ENCODE assay signal across 8 cellular contexts in the genomic region with DNA sequence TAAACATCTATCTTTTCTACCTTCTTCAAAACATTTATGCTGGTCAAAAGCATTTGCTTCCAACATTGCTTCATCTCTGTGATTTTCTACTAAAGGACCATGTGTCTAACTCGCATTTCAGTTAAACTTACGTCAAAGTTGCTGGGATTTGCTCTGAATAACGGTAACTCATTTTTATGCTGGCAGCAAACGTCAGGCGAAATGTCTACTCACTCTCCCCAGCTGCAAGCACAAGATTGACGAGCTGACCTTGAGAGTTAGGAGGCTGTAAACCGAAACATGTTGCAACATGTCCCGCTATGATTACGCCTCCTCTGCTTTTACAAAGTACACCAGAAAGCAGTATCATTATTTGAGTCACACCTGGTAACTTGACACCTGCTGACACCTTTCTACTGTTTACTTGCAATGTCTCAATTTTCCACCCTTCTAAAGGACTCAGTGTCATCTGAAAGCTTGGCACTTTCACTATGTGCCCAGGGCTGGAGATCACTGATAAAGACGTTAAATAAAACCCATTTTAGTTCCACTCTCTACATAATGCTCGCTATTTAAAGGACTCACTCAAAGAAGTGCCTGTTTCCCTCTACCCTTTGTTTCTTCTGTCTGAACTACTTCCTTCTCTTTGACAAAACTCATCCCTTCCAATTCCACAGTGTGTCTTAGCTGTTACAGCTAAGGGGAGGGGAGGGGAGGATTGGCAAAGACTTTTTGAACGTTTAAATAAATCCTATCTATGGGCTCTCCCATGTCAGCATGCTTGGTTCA.
DNase-seq lines count a peak whose midpoint lies in the region; ATAC-seq, FAIRE-seq and TF ChIP-seq lines count a peak whose summit lies in the region.

No MANE protein-coding gene starts in this region.

- H3K27ac ChIP-seq in heart left ventricle = peak overlapping the region in 10 of 12 donors; percentile 0 to 77 (median 56)
- peak overlapping the region in 1 of 2 donors; percentile 32 for H3K27ac ChIP-seq in small intestine (ENCODE audit: low read depth in 1 of 2, low read length in 1 of 2)

- H3K9me3 ChIP-seq in heart left ventricle (no peaks in the 10 kb centered on the region), small intestine (ENCODE audit: control insufficient read depth, low read depth) (no peaks in the 10 kb centered on the region)

- H3K4me1 ChIP-seq in heart left ventricle = peaks cover 0 to 50% (median 24%) of the 10 kb centered on the region in 12 donors
- H3K4me1 ChIP-seq in small intestine (ENCODE audit: control insufficient read depth in 2 of 2, insufficient read depth in 1 of 2, low read depth in 1 of 2, low read length in 1 of 2) = peaks cover 0 to 9% of the 10 kb centered on the region in 2 donors

- H3K4me3 ChIP-seq in heart left ventricle (peak overlapping the region in 5 of 12 donors; percentile 1 to 33 (median 15)), small intestine (ENCODE audit: low read depth in 1 of 2, low read length in 2 of 2) (no peak overlapping the region)

- H3K27me3 ChIP-seq in heart left ventricle (no peaks in the 10 kb centered on the region), small intestine (ENCODE audit: control insufficient read depth in 2 of 2, insufficient read depth in 2 of 2, low read length in 2 of 2) (no peaks in the 10 kb centered on the region)

- no peaks in the 10 kb centered on the region for H3K36me3 ChIP-seq in heart left ventricle
- no peaks in the 10 kb centered on the region for H3K36me3 ChIP-seq in small intestine (ENCODE audit: control insufficient read depth in 2 of 2, insufficient read depth in 2 of 2, low read length in 2 of 2)

- TF ChIP-seq POLR2A in heart left ventricle (IDR thresholded peaks at IDR 0.05) = no peak

- peak; percentile 18 for DNase-seq in CD1c-positive myeloid dendritic cell (ENCODE audit: extremely low spot score)
- DNase-seq in NCI-H2081 treated with DMSO at 0.1 percent for 48 hours (lab: John Stamatoyannopoulos, UW) = peak; percentile 53
- peak; percentile 27 to 45 for DNase-seq in activated CD4-positive, alpha-beta T cell treated with anti-CD3 and anti-CD28 coated beads, Interleukin-2, amount 50 U/mL, for 48 hours
- DNase-seq in heart left ventricle = peak in 1 of 5 donors; percentile 41
- DNase-seq in small intestine = peak; percentile 76

- 44 to 61% (median 51%) methylated on average over 12 of the region's 12 CpGs for WGBS in heart left ventricle, 4 donors
- 5 to 28% (median 15%) methylated on average over 12 of the region's 12 CpGs for WGBS in small intestine, 3 donors

- TF ChIP-seq CTCF in heart left ventricle (IDR thresholded peaks at IDR 0.05) = no peak

- no peak for FAIRE-seq in small intestine (lab: Jason Lieb, UNC)

- intact Hi-C loops in heart left ventricle (cut with DNase I) = no loop called here

- ATAC-seq in GM18907 (IDR thresholded peaks at IDR 0.05; ENCODE audit: unreplicated experiment) = peak; percentile 82
- ATAC-seq in HG03045 (IDR thresholded peaks at IDR 0.05; ENCODE audit: unreplicated experiment) = peak; percentile 94
- ATAC-seq in heart left ventricle = peak; percentile 42 to 86 (median 76)
- no peak; the same call in 2 of the 3 replicates for ATAC-seq in SK-N-SH treated with all-trans-retinoic acid at 6 μM for 48 hours

TF ChIP-seq in SK-N-SH treated with all-trans-retinoic acid at 6 μM for 48 hours, 23 proteins besides CTCF, POLR2A, EP300 and RAD21:
- TF ChIP-seq GLIS3 (CRISPR knock-in tag; IDR thresholded peaks at IDR 0.05) (no peak), ZNF565 (CRISPR knock-in tag; conservative IDR thresholded peaks at IDR 0.05; ENCODE audit: low read depth) (no peak), SNAI2 (CRISPR knock-in tag; IDR thresholded peaks at IDR 0.05) (no peak), ESRRG (CRISPR knock-in tag; IDR thresholded peaks at IDR 0.05) (no peak), CSDC2 (CRISPR knock-in tag; IDR thresholded peaks at IDR 0.05) (no peak), TOX (CRISPR knock-in tag; IDR thresholded peaks at IDR 0.05; ENCODE audit: borderline replicate concordance) (no peak), ZFP30 (CRISPR knock-in tag; IDR thresholded peaks at IDR 0.05) (no peak)
- TF ChIP-seq, protein P1, sequence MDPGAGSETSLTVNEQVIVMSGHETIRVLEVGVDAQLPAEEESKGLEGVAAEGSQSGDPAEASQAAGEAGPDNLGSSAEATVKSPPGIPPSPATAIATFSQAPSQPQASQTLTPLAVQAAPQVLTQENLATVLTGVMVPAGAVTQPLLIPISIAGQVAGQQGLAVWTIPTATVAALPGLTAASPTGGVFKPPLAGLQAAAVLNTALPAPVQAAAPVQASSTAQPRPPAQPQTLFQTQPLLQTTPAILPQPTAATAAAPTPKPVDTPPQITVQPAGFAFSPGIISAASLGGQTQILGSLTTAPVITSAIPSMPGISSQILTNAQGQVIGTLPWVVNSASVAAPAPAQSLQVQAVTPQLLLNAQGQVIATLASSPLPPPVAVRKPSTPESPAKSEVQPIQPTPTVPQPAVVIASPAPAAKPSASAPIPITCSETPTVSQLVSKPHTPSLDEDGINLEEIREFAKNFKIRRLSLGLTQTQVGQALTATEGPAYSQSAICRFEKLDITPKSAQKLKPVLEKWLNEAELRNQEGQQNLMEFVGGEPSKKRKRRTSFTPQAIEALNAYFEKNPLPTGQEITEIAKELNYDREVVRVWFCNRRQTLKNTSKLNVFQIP (CRISPR knock-in tag; IDR thresholded peaks at IDR 0.05; ENCODE audit: borderline replicate concordance, low read depth) = no peak
- TF ChIP-seq, protein P2, sequence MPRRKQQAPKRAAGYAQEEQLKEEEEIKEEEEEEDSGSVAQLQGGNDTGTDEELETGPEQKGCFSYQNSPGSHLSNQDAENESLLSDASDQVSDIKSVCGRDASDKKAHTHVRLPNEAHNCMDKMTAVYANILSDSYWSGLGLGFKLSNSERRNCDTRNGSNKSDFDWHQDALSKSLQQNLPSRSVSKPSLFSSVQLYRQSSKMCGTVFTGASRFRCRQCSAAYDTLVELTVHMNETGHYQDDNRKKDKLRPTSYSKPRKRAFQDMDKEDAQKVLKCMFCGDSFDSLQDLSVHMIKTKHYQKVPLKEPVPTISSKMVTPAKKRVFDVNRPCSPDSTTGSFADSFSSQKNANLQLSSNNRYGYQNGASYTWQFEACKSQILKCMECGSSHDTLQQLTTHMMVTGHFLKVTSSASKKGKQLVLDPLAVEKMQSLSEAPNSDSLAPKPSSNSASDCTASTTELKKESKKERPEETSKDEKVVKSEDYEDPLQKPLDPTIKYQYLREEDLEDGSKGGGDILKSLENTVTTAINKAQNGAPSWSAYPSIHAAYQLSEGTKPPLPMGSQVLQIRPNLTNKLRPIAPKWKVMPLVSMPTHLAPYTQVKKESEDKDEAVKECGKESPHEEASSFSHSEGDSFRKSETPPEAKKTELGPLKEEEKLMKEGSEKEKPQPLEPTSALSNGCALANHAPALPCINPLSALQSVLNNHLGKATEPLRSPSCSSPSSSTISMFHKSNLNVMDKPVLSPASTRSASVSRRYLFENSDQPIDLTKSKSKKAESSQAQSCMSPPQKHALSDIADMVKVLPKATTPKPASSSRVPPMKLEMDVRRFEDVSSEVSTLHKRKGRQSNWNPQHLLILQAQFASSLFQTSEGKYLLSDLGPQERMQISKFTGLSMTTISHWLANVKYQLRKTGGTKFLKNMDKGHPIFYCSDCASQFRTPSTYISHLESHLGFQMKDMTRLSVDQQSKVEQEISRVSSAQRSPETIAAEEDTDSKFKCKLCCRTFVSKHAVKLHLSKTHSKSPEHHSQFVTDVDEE (CRISPR knock-in tag; IDR thresholded peaks at IDR 0.05) = no peak
- TF ChIP-seq, protein P3, sequence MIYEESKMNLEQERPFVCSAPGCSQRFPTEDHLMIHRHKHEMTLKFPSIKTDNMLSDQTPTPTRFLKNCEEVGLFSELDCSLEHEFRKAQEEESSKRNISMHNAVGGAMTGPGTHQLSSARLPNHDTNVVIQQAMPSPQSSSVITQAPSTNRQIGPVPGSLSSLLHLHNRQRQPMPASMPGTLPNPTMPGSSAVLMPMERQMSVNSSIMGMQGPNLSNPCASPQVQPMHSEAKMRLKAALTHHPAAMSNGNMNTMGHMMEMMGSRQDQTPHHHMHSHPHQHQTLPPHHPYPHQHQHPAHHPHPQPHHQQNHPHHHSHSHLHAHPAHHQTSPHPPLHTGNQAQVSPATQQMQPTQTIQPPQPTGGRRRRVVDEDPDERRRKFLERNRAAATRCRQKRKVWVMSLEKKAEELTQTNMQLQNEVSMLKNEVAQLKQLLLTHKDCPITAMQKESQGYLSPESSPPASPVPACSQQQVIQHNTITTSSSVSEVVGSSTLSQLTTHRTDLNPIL (CRISPR knock-in tag; IDR thresholded peaks at IDR 0.05; ENCODE audit: low read depth) = no peak
- TF ChIP-seq, protein P4, sequence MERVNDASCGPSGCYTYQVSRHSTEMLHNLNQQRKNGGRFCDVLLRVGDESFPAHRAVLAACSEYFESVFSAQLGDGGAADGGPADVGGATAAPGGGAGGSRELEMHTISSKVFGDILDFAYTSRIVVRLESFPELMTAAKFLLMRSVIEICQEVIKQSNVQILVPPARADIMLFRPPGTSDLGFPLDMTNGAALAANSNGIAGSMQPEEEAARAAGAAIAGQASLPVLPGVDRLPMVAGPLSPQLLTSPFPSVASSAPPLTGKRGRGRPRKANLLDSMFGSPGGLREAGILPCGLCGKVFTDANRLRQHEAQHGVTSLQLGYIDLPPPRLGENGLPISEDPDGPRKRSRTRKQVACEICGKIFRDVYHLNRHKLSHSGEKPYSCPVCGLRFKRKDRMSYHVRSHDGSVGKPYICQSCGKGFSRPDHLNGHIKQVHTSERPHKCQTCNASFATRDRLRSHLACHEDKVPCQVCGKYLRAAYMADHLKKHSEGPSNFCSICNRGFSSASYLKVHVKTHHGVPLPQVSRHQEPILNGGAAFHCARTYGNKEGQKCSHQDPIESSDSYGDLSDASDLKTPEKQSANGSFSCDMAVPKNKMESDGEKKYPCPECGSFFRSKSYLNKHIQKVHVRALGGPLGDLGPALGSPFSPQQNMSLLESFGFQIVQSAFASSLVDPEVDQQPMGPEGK (CRISPR knock-in tag; IDR thresholded peaks at IDR 0.05; ENCODE audit: borderline replicate concordance) = no peak
